In the genomic region with DNA sequence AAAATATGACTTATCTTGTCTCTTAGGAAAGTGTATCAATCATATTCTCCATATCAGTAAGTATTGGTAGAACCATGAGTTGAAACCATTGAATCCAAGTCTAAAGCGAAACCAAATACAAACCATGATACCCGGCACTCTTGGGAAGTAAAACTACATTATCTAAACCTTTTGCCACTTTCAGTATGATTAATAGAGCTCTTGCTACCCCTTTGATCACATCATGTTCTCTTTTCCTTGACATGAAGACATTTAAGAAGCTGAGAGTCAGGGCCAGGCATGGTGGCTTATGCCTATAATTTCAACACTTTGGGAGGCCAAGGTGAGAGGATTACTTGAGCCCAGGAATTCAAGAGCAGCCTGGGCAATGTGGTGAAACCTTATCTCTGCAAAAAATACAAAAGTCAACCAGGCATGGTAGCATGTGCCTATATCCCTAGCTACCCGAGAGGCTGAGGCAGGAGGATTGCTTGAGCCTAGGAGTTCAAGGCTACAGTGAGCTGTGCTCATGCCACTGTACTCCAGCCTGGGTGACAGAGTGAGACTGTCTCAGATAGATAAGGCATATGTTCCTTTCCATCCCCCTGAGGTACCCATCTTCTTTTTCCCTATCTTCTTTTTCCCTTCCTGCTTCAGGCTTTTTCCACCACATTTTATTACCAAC, we compare ENCODE assay signal across 1 cellular context.
TF ChIP-seq lines count a peak whose summit lies in the region.

No MANE protein-coding gene starts in this region.

TF ChIP-seq in K562, 482 proteins besides CTCF, POLR2A, EP300 and RAD21 (continued from another document):
- TF ChIP-seq, protein P1, sequence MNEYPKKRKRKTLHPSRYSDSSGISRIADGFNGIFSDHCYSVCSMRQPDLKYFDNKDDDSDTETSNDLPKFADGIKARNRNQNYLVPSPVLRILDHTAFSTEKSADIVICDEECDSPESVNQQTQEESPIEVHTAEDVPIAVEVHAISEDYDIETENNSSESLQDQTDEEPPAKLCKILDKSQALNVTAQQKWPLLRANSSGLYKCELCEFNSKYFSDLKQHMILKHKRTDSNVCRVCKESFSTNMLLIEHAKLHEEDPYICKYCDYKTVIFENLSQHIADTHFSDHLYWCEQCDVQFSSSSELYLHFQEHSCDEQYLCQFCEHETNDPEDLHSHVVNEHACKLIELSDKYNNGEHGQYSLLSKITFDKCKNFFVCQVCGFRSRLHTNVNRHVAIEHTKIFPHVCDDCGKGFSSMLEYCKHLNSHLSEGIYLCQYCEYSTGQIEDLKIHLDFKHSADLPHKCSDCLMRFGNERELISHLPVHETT (CRISPR knock-in tag; conservative IDR thresholded peaks at IDR 0.05 in 1 of 2, IDR thresholded peaks at IDR 0.05 in 1 of 2) = no peak
- no peak for TF ChIP-seq GTF2F1 (IDR thresholded peaks at IDR 0.05; ENCODE audit: low read depth, low read length)
- TF ChIP-seq CBX2 (IDR thresholded peaks at IDR 0.05; ENCODE audit: insufficient read depth, low read length, poor library complexity, severe bottlenecking) = no peak
- no peak for TF ChIP-seq GTF2E2 (tag; IDR thresholded peaks at IDR 0.05)
- TF ChIP-seq CEBPB (tag; IDR thresholded peaks at IDR 0.05) = no peak
- no peak for TF ChIP-seq RBM15 (IDR thresholded peaks at IDR 0.05; ENCODE audit: insufficient read depth, low read length)
- TF ChIP-seq NR2F6 (CRISPR knock-in tag; IDR thresholded peaks at IDR 0.05) = no peak
- TF ChIP-seq ZNF785 (CRISPR knock-in tag; IDR thresholded peaks at IDR 0.05) = no peak
- no peak for TF ChIP-seq BMI1 (IDR thresholded peaks at IDR 0.05; ENCODE audit: low read length)
